In the genomic region with DNA sequence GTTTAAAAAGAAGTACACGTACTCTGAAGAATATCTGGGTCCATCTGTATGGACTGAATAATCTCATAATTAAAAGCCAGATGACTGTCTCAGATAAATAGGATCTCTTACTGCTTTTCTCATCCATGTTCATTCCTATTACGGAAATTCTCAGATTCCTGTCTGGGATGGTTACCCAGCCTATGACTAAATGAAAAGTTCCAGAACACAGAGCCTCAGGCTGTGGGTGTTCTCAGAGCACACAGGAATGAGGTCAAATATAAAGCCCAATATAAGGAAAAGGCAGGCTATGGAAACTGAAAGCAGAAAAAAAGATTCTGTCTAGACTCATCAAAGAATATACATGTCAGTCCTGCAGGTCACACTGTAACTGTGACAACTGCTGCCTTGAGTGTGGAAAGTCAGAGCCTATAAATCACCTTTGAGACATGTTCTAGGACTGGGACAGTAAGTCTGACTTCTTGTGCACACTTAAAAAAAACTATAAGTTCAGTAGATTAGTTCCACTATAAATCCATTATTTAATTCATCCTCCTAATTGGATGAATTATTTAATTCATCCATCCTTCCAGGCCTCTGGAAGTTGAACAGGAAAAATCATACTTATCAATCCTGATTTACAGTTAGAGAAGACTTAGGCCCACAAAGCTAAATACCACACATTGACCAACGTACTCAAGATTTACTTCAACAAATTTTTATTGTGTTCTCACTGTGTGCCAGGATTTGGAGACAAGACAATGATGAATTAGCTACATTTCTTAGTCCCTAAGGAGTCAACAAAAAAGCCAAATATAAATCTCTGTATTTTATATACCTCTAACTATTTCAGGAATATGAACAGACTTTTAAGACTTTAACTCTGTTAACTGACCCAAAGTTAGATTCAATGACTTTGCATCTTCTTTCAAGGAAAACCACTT, we compare ENCODE assay signal across 13 cellular contexts.
A peak's percentile ranks its signal among the peaks of the same experiment; 100 is the strongest.
DNase-seq lines count a peak whose midpoint lies in the region; ATAC-seq and TF ChIP-seq lines count a peak whose summit lies in the region.
"Had no signal": no experiment of that assay in that cellular context is flagged by ENCODE, and none has a peak within 500 bp of the region (broad histone marks: within the 10 kb centered on the region; RNA-seq: fewer than 3 reads in every experiment).

No MANE protein-coding gene starts in this region.

- no peak for ATAC-seq in CD8-positive, alpha-beta T cell
- peak; percentile 26 for ATAC-seq in activated CD8-positive, alpha-beta T cell treated with anti-CD3 and anti-CD28 coated beads for 36 hours

- no peaks in the 10 kb centered on the region for H3K9me3 Mint-ChIP-seq in CD8-positive, alpha-beta T cell
- H3K9me3 Mint-ChIP-seq in activated CD8-positive, alpha-beta T cell treated with anti-CD3 and anti-CD28 coated beads for 36 hours, result no peaks in the 10 kb centered on the region
- H3K9me3 Mint-ChIP-seq in activated CD4-positive, alpha-beta T cell treated with anti-CD3 and anti-CD28 coated beads, Interleukin-2, amount 10 ng/mL, durations not matched to agents 7 days and 5 days, result no peaks in the 10 kb centered on the region

- no peak for DNase-seq in CD8-positive, alpha-beta T cell
- DNase-seq in activated CD8-positive, alpha-beta T cell treated with anti-CD3 and anti-CD28 coated beads for 36 hours, result no peak
- DNase-seq in fibroblast of pulmonary artery (ENCODE audit: low read depth), result peak; percentile 49
- DNase-seq in prostate gland (ENCODE audit: low spot score), result no peak
- DNase-seq in NCI-H774 (lab: John Stamatoyannopoulos, UW), result no peak
- DNase-seq in hypothalamus (lab: John Stamatoyannopoulos, UW), result no peak
- no peak for DNase-seq in NK-92 treated with Interleukin-12 subunit alpha and Interleukin-12 subunit beta, amount 100 ng/mL, for 24 hours (lab: John Stamatoyannopoulos, UW)
- no peak for DNase-seq in activated CD4-positive, alpha-beta T cell treated with anti-CD3 and anti-CD28 coated beads, Interleukin-2, amount 10 ng/mL, durations not matched to agents 7 days and 5 days
- DNase-seq: activated CD4-positive, CD25-positive, alpha-beta regulatory T cell; BE2C; effector CD8-positive, alpha-beta T cell; posterior cingulate gyrus had no signal

- H3K27me3 Mint-ChIP-seq in CD8-positive, alpha-beta T cell (ENCODE audit: low read depth), result no peaks in the 10 kb centered on the region
- no peaks in the 10 kb centered on the region for H3K27me3 Mint-ChIP-seq in activated CD8-positive, alpha-beta T cell treated with anti-CD3 and anti-CD28 coated beads for 36 hours
- no peaks in the 10 kb centered on the region for H3K27me3 Mint-ChIP-seq in activated CD4-positive, alpha-beta T cell treated with anti-CD3 and anti-CD28 coated beads, Interleukin-2, amount 10 ng/mL, durations not matched to agents 7 days and 5 days

- H3K4me1 ChIP-seq in CD8-positive, alpha-beta T cell (ENCODE audit: insufficient read depth, low read length), result no peaks in the 10 kb centered on the region
- peaks cover 4% of the 10 kb centered on the region for H3K4me1 ChIP-seq in prostate gland (replicated peaks)

- H3K27me3 ChIP-seq in CD8-positive, alpha-beta T cell (ENCODE audit: insufficient read depth, low read length), result no peaks in the 10 kb centered on the region
- no peaks in the 10 kb centered on the region for H3K27me3 ChIP-seq in prostate gland (replicated peaks; ENCODE audit: insufficient read depth)
- H3K27me3 ChIP-seq: BE2C had no signal

- POLR2A ChIA-PET in CD8-positive, alpha-beta T cell (lab: Charles Lee), result interaction anchor here (1.8 kb wide), 1 partner anchor 178 kb away, joined by 3 read pairs; no protein-coding TSS in a partner anchor
- POLR2A ChIA-PET in activated CD8-positive, alpha-beta T cell treated with anti-CD3 and anti-CD28 coated beads for 36 hours (lab: Charles Lee), result no interaction called here
- POLR2A ChIA-PET in activated CD4-positive, alpha-beta T cell treated with anti-CD3 and anti-CD28 coated beads, Interleukin-2, amount 10 ng/mL, durations not matched to agents 7 days and 5 days (lab: Charles Lee), result no interaction called here

- 37% methylated on average over 3 of the region's 3 CpGs for WGBS in prostate gland

- CTCF ChIA-PET in CD8-positive, alpha-beta T cell (lab: Charles Lee), result interaction anchor here (1.1 to 5.2 kb wide), 6 partner anchors 44 to 264 kb away, joined by 3 to 56 read pairs (median 4); no protein-coding TSS in a partner anchor
- CTCF ChIA-PET in activated CD8-positive, alpha-beta T cell treated with anti-CD3 and anti-CD28 coated beads for 36 hours (lab: Charles Lee), result interaction anchor here (0.7 to 4.4 kb wide), 10 partner anchors 11 to 177 kb away, joined by 3 to 59 read pairs (median 4); a partner anchor contains a TSS
- CTCF ChIA-PET in activated CD4-positive, alpha-beta T cell treated with anti-CD3 and anti-CD28 coated beads, Interleukin-2, amount 10 ng/mL, durations not matched to agents 7 days and 5 days (lab: Charles Lee), result interaction anchor here (1.3 kb wide), 1 partner anchor 38 kb away, joined by 4 read pairs; no protein-coding TSS in a partner anchor

- TF ChIP-seq CTCF in CD8-positive, alpha-beta T cell (IDR thresholded peaks at IDR 0.05), result no peak
- TF ChIP-seq CTCF in activated CD8-positive, alpha-beta T cell treated with anti-CD3 and anti-CD28 coated beads for 36 hours (IDR thresholded peaks at IDR 0.05), result no peak
- TF ChIP-seq CTCF in fibroblast of pulmonary artery (IDR thresholded peaks at IDR 0.05; ENCODE audit: low read length, missing control alignments), result no peak
- no peak for TF ChIP-seq CTCF in prostate gland (IDR thresholded peaks at IDR 0.05)

- H3K9me3 ChIP-seq in CD8-positive, alpha-beta T cell (ENCODE audit: low read length), result no peaks in the 10 kb centered on the region
- H3K9me3 ChIP-seq in prostate gland, result no peaks in the 10 kb centered on the region
- H3K9me3 ChIP-seq: BE2C, HAP-1 had no signal

- intact Hi-C loops in CD8-positive, alpha-beta T cell (cut with DNase I, micrococcal nuclease), result no loop called here
- intact Hi-C loops in activated CD8-positive, alpha-beta T cell treated with anti-CD3 and anti-CD28 coated beads for 36 hours (cut with micrococcal nuclease), result no loop called here
- intact Hi-C loops in prostate gland (cut with DNase I), result loop anchor here (5.0 kb wide), 1 partner anchor 111 kb away; a partner anchor contains a TSS

- H3K36me3 Mint-ChIP-seq in CD8-positive, alpha-beta T cell, result peaks cover 79% of the 10 kb centered on the region
- peaks cover 13% of the 10 kb centered on the region for H3K36me3 Mint-ChIP-seq in activated CD8-positive, alpha-beta T cell treated with anti-CD3 and anti-CD28 coated beads for 36 hours (ENCODE audit: low read depth)
- H3K36me3 Mint-ChIP-seq in activated CD4-positive, alpha-beta T cell treated with anti-CD3 and anti-CD28 coated beads, Interleukin-2, amount 10 ng/mL, durations not matched to agents 7 days and 5 days (ENCODE audit: low read depth), result peaks cover 29% of the 10 kb centered on the region

- H3K4me3 ChIP-seq in CD8-positive, alpha-beta T cell (ENCODE audit: low read depth, low read length), result no peak overlapping the region
- no peak overlapping the region for H3K4me3 ChIP-seq in fibroblast of pulmonary artery (replicated peaks; ENCODE audit: low read depth, low read length)
- H3K4me3 ChIP-seq in prostate gland, result no peak overlapping the region
- H3K4me3 ChIP-seq: HAP-1 had no signal

- peaks cover 6% of the 10 kb centered on the region for H3K4me1 Mint-ChIP-seq in CD8-positive, alpha-beta T cell (ENCODE audit: low read depth)
- peaks cover 14% of the 10 kb centered on the region for H3K4me1 Mint-ChIP-seq in activated CD8-positive, alpha-beta T cell treated with anti-CD3 and anti-CD28 coated beads for 36 hours (ENCODE audit: low read depth)
- H3K4me1 Mint-ChIP-seq in activated CD4-positive, alpha-beta T cell treated with anti-CD3 and anti-CD28 coated beads, Interleukin-2, amount 10 ng/mL, durations not matched to agents 7 days and 5 days, result peaks cover 10% of the 10 kb centered on the region

- no peak overlapping the region for H3K4me3 Mint-ChIP-seq in CD8-positive, alpha-beta T cell
- no peak overlapping the region for H3K4me3 Mint-ChIP-seq in activated CD8-positive, alpha-beta T cell treated with anti-CD3 and anti-CD28 coated beads for 36 hours
- H3K4me3 Mint-ChIP-seq in activated CD4-positive, alpha-beta T cell treated with anti-CD3 and anti-CD28 coated beads, Interleukin-2, amount 10 ng/mL, durations not matched to agents 7 days and 5 days, result no peak overlapping the region

- peaks cover 20% of the 10 kb centered on the region for H3K36me3 ChIP-seq in CD8-positive, alpha-beta T cell (ENCODE audit: insufficient read depth, low read length)
- peaks cover 5% of the 10 kb centered on the region in 2 donors for H3K36me3 ChIP-seq in prostate gland

- TF ChIP-seq POLR2A in prostate gland (IDR thresholded peaks at IDR 0.05), result no peak

- no peak overlapping the region for H3K27ac ChIP-seq in CD8-positive, alpha-beta T cell (ENCODE audit: low read depth, low read length)
- peak overlapping the region; percentile 81 to 87 for H3K27ac ChIP-seq in prostate gland

- peak overlapping the region; percentile 6 for H3K27ac Mint-ChIP-seq in CD8-positive, alpha-beta T cell
- H3K27ac Mint-ChIP-seq in activated CD8-positive, alpha-beta T cell treated with anti-CD3 and anti-CD28 coated beads for 36 hours, result no peak overlapping the region
- no peak overlapping the region for H3K27ac Mint-ChIP-seq in activated CD4-positive, alpha-beta T cell treated with anti-CD3 and anti-CD28 coated beads, Interleukin-2, amount 10 ng/mL, durations not matched to agents 7 days and 5 days
